16 cellular contexts compared by ENCODE assay signal in genomic region chr12:27844427-27845090, GRCh38.
DNase-seq lines count a peak whose midpoint lies in the region; ATAC-seq and TF ChIP-seq lines count a peak whose summit lies in the region.
"Had no signal": no experiment of that assay in that cellular context is flagged by ENCODE, and none has a peak within 500 bp of the region (broad histone marks: within the 10 kb centered on the region; RNA-seq: fewer than 3 reads in every experiment).

No MANE protein-coding gene starts in this region.

- peaks cover 1 to 6% of the 10 kb centered on the region in 2 donors for H3K27me3 Mint-ChIP-seq in T-cell

- H3K79me2 ChIP-seq in Loucy (ENCODE audit: insufficient read depth, low read length) (no peaks in the 10 kb centered on the region), osteoblast (ENCODE audit: insufficient read depth, low read length) (no peaks in the 10 kb centered on the region)

- no peaks in the 10 kb centered on the region for H3K36me3 Mint-ChIP-seq in T-cell

- H3K27me3 ChIP-seq in Loucy (ENCODE audit: insufficient read depth, low read length, poor library complexity, severe bottlenecking) = no peaks in the 10 kb centered on the region
- H3K27me3 ChIP-seq in osteoblast (ENCODE audit: insufficient read depth, low read length) = no peaks in the 10 kb centered on the region
- no peaks in the 10 kb centered on the region for H3K27me3 ChIP-seq in neuronal stem cell (ENCODE audit: control insufficient read depth in 3 of 3, insufficient read depth in 3 of 3, low read depth in 1 of 3, low read length in 3 of 3)
- H3K27me3 ChIP-seq: BLaER1 treated with 17β-estradiol and CSF1 and Interleukin-3, amounts not matched to agents 10 nM and 100 nM; tibial nerve had no signal

- no peak overlapping the region for H2AK5ac ChIP-seq in neuronal stem cell (ENCODE audit: low read depth, low read length)

- no peak overlapping the region for H2BK120ac ChIP-seq in neuronal stem cell (ENCODE audit: low read depth, low read length)

- H2AFZ ChIP-seq in Loucy (ENCODE audit: low read length) (no peak overlapping the region), osteoblast (ENCODE audit: low read length) (peak overlapping the region; percentile 72), neuronal stem cell (ENCODE audit: low read length) (no peak overlapping the region)

- peaks cover 9% of the 10 kb centered on the region; the same call in 1 of the 2 replicates for H3K9me3 ChIP-seq in Loucy (ENCODE audit: insufficient read depth, low read depth, low read length)
- H3K9me3 ChIP-seq in osteoblast (ENCODE audit: low read depth, low read length) = no peaks in the 10 kb centered on the region
- peaks cover 0 to 2% of the 10 kb centered on the region in 2 donors for H3K9me3 ChIP-seq in neuronal stem cell (replicated peaks in 1 of 2; ENCODE audit: control insufficient read depth in 2 of 2, insufficient read depth in 1 of 2, low read depth in 1 of 2, low read length in 2 of 2)

- H3K9ac ChIP-seq in Loucy (ENCODE audit: low read depth, low read length, poor library complexity, severe bottlenecking) (peak overlapping the region; percentile 59), neuronal stem cell (ENCODE audit: low read depth, low read length, poor library complexity) (no peak overlapping the region)
- H3K9ac ChIP-seq: BLaER1 treated with 17β-estradiol and CSF1 and Interleukin-3, amounts not matched to agents 10 nM and 100 nM had no signal

- no peak overlapping the region for H2BK12ac ChIP-seq in neuronal stem cell (ENCODE audit: low read length)

- CTCF ChIA-PET in T-cell (lab: Charles Lee) = no interaction called here

- H3K27ac ChIP-seq in osteoblast (ENCODE audit: low read depth, low read length) (no peak overlapping the region), neuronal stem cell (replicated peaks; ENCODE audit: low read length) (no peak overlapping the region)
- H3K27ac ChIP-seq: BLaER1 treated with 17β-estradiol and CSF1 and Interleukin-3, amounts not matched to agents 10 nM and 100 nM had no signal

- ATAC-seq in T-cell (replicated peaks in 1 of 4) (no peak), GM21360 (IDR thresholded peaks at IDR 0.05; ENCODE audit: unreplicated experiment) (no peak)

- no peak overlapping the region for H3K4me3 Mint-ChIP-seq in T-cell

- H4K8ac ChIP-seq in neuronal stem cell (ENCODE audit: low read depth, low read length) = no peak overlapping the region

- H3K4ac ChIP-seq in neuronal stem cell (ENCODE audit: low read length) = no peak overlapping the region

- no peaks in the 10 kb centered on the region for H3K36me3 ChIP-seq in Loucy (ENCODE audit: insufficient read depth, low read length)
- H3K36me3 ChIP-seq in osteoblast (ENCODE audit: insufficient read depth, low read length) = no peaks in the 10 kb centered on the region
- H3K36me3 ChIP-seq in neuronal stem cell (replicated peaks in 1 of 2; ENCODE audit: control insufficient read depth in 2 of 2, insufficient read depth in 2 of 2, low read length in 2 of 2) = no peaks in the 10 kb centered on the region
- H3K36me3 ChIP-seq: BLaER1 treated with 17β-estradiol and CSF1 and Interleukin-3, amounts not matched to agents 10 nM and 100 nM; tibial nerve had no signal

- peaks cover 0 to 3% (median 0%) of the 10 kb centered on the region in 3 donors for H3K4me1 Mint-ChIP-seq in T-cell

- no peak overlapping the region for H3K18ac ChIP-seq in neuronal stem cell (ENCODE audit: low read length)

- H2BK15ac ChIP-seq in neuronal stem cell (ENCODE audit: low read length) = no peak overlapping the region

- TF ChIP-seq CTCF in Loucy (conservative IDR thresholded peaks at IDR 0.05; ENCODE audit: low read length) (no peak), fibroblast of villous mesenchyme (IDR thresholded peaks at IDR 0.05; ENCODE audit: insufficient read depth, low read depth, low read length) (no peak), osteoblast (IDR thresholded peaks at IDR 0.05; ENCODE audit: extremely low read depth, low read depth, low read length) (no peak)

- peaks cover 4 to 6% (median 5%) of the 10 kb centered on the region in 3 donors for H3K9me3 Mint-ChIP-seq in T-cell

- no peak overlapping the region for H3K23ac ChIP-seq in neuronal stem cell (ENCODE audit: low read depth, low read length, poor library complexity)

- WGBS in neuronal stem cell (ENCODE audit: extremely low coverage in 2 of 2, insufficient read length in 2 of 2, insufficient replicate concordance in 1 of 2), 2 donors = no CpG with 5 or more reads among the region's 15 CpGs

- POLR2A ChIA-PET in T-cell (lab: Charles Lee) = no interaction called here

- no peak overlapping the region for H3K27ac Mint-ChIP-seq in T-cell

- no peak overlapping the region for H2BK5ac ChIP-seq in neuronal stem cell (ENCODE audit: low read length)

- H3K4me1 ChIP-seq in Loucy (ENCODE audit: insufficient read depth, low read length, poor library complexity, severe bottlenecking) = peaks cover 56% of the 10 kb centered on the region
- peaks cover 8% of the 10 kb centered on the region for H3K4me1 ChIP-seq in osteoblast (ENCODE audit: insufficient read depth, low read length)
- peaks cover 0 to 2% of the 10 kb centered on the region in 2 donors for H3K4me1 ChIP-seq in neuronal stem cell (ENCODE audit: control insufficient read depth in 2 of 2, insufficient read depth in 1 of 2, low read depth in 1 of 2, low read length in 2 of 2)
- H3K4me1 ChIP-seq: BLaER1 treated with 17β-estradiol and CSF1 and Interleukin-3, amounts not matched to agents 10 nM and 100 nM had no signal

- H3K4me3 ChIP-seq in Loucy (ENCODE audit: low read length, poor library complexity, severe bottlenecking) (peak overlapping the region; percentile 47), fibroblast of villous mesenchyme (ENCODE audit: low read depth, low read length) (peak overlapping the region; percentile 32), osteoblast (ENCODE audit: insufficient read depth, low read length) (peak overlapping the region; percentile 13), neuronal stem cell (ENCODE audit: low read length in 2 of 2) (no peak overlapping the region)
- H3K4me3 ChIP-seq: BLaER1 treated with 17β-estradiol and CSF1 and Interleukin-3, amounts not matched to agents 10 nM and 100 nM; tibial nerve had no signal

- H3F3A ChIP-seq in Loucy (ENCODE audit: low read depth) = peaks cover 24% of the 10 kb centered on the region

- no peak overlapping the region for H3K14ac ChIP-seq in neuronal stem cell (ENCODE audit: low read length)

- no peaks in the 10 kb centered on the region for H4K20me1 ChIP-seq in Loucy (ENCODE audit: insufficient read depth, low read length, poor library complexity, severe bottlenecking)
- no peaks in the 10 kb centered on the region for H4K20me1 ChIP-seq in osteoblast (ENCODE audit: insufficient read depth, low read length)
- H4K20me1 ChIP-seq: BLaER1 treated with 17β-estradiol and CSF1 and Interleukin-3, amounts not matched to agents 10 nM and 100 nM had no signal

- no peaks in the 10 kb centered on the region for H3K79me1 ChIP-seq in neuronal stem cell (ENCODE audit: low read depth, low read length)

- H3K9me2 ChIP-seq in Loucy (replicated peaks; ENCODE audit: low read depth, low read length) = no peaks in the 10 kb centered on the region

- H3K4me2 ChIP-seq in Loucy (ENCODE audit: low read depth, low read length, poor library complexity, severe bottlenecking) = peak overlapping the region; percentile 79
- H3K4me2 ChIP-seq in osteoblast (ENCODE audit: insufficient read depth, low read length) = peak overlapping the region; percentile 63
- H3K4me2 ChIP-seq in neuronal stem cell (ENCODE audit: insufficient read depth, low read length, poor library complexity, severe bottlenecking) = no peak overlapping the region
- H3K4me2 ChIP-seq: BLaER1 treated with 17β-estradiol and CSF1 and Interleukin-3, amounts not matched to agents 10 nM and 100 nM had no signal

- no peak overlapping the region for H4K91ac ChIP-seq in neuronal stem cell (ENCODE audit: low read depth, low read length, poor library complexity)

- peak; percentile 83 for DNase-seq in SW480 (ENCODE audit: low spot score)
- peak; percentile 63 for DNase-seq in fibroblast of villous mesenchyme (ENCODE audit: low read depth)
- no peak for DNase-seq in osteoblast (ENCODE audit: insufficient read length, low spot score, missing footprints)
- no peak for DNase-seq in neuronal stem cell (ENCODE audit: low spot score)
- no peak for DNase-seq in T-cell
- no peak for DNase-seq in activated T-cell treated with anti-CD3 and anti-CD28 coated beads, Interleukin-2, amount 50 U/mL, for 1 hour
- DNase-seq: activated naive CD4-positive, alpha-beta T cell; EL; head of caudate nucleus; kidney glomerular epithelial cell; MM.1S; stimulated activated CD4-positive, alpha-beta T cell treated with anti-CD3 and anti-CD28 coated beads, Interleukin-4, amount 100 ng/mL, for 1 hour had no signal

Comparison
In these comparisons a context has a peak if more than half of its experiments do, and no peak if none do; other contexts are left out.
1. H3K4me3 ChIP-seq: peak in Loucy (single experiment), fibroblast of villous mesenchyme (single experiment) and osteoblast (single experiment); none in neuronal stem cell (0 of 2).
2. DNase-seq: peak in SW480 (single experiment) and fibroblast of villous mesenchyme (single experiment); none in osteoblast (single experiment), neuronal stem cell (single experiment), T-cell (0 of 34) and activated T-cell treated with anti-CD3 and anti-CD28 coated beads, Interleukin-2, amount 50 U/mL, for 1 hour (single experiment).